In the genomic region with DNA sequence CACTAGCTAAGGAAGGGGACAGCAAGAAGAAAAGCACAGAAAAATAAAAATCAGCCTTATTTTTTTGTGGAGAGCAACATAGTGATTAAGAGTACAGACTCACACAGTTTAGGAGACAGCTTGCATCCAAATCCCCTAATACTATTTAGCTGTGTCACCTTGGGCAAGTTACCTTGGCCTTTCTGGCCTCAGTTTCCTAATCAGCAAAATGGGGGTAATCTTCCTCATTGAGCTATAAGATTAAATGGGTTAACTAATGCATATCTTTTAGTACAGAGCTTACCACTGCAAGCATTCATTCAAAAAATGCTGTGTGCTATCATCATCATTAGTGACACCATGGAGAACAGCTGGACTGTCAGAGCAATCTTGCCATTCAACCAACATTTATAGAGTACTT, we compare ENCODE assay signal across 17 cellular contexts.
DNase-seq lines count a peak whose midpoint lies in the region; TF ChIP-seq lines count a peak whose summit lies in the region.
"Had no signal": no experiment of that assay in that cellular context is flagged by ENCODE, and none has a peak within 500 bp of the region (broad histone marks: within the 10 kb centered on the region; RNA-seq: fewer than 3 reads in every experiment).

No MANE protein-coding gene starts in this region.

- DNase-seq in activated T-cell treated with anti-CD3 and anti-CD28 coated beads, Interleukin-2, amount 50 U/mL, for 24 hours, result no peak
- DNase-seq in activated T-cell treated with anti-CD3 and anti-CD28 coated beads, Interleukin-2, amount 50 U/mL, for 1 hour, result no peak
- DNase-seq in Karpas-422, result no peak
- no peak for DNase-seq in immature natural killer cell
- no peak for DNase-seq in stomach
- no peak for DNase-seq in NCI-H524 (lab: John Stamatoyannopoulos, UW)
- DNase-seq in NCI-H510A (lab: John Stamatoyannopoulos, UW), result no peak
- no peak for DNase-seq in NCI-H1694 (lab: John Stamatoyannopoulos, UW)
- DNase-seq: activated CD4-positive, alpha-beta T cell treated with anti-CD3 and anti-CD28 coated beads, Interleukin-2, amount 50 U/mL, for 1 hour; cerebellar nuclear complex; hypothalamus; kidney glomerular epithelial cell; NCI-H1105; PC-9; small intestine had no signal

- no peaks in the 10 kb centered on the region for H4K20me1 ChIP-seq in Karpas-422 (ENCODE audit: insufficient read depth, low read depth, low read length)

- H3K4me3 ChIP-seq in Karpas-422 (ENCODE audit: low read length) (no peak overlapping the region), stomach (no peak overlapping the region)
- H3K4me3 ChIP-seq: HAP-1, PC-9 had no signal

- H3K4me2 ChIP-seq in Karpas-422 (ENCODE audit: low read depth, low read length, poor library complexity, severe bottlenecking), result peak overlapping the region; percentile 95
- H3K4me2 ChIP-seq: PC-9 had no signal

- H3K4me1 ChIP-seq in Karpas-422 (ENCODE audit: low read length), result peaks cover 79% of the 10 kb centered on the region
- H3K4me1 ChIP-seq in stomach, result peaks cover 70 to 100% (median 83%) of the 10 kb centered on the region in 4 donors
- H3K4me1 ChIP-seq: HAP-1 had no signal

- H3K4me1 Mint-ChIP-seq in activated T-cell treated with anti-CD3 and anti-CD28 coated beads, Interleukin-2, amount 50 U/mL, for 24 hours (ENCODE audit: low read depth), result peaks cover 99% of the 10 kb centered on the region
- H3K4me1 Mint-ChIP-seq in immature natural killer cell, result peaks cover 86 to 99% of the 10 kb centered on the region in 2 donors

- intact Hi-C loops in stomach (cut with DNase I; ENCODE audit: low total_unique reads), result no loop called here

- TF ChIP-seq CTCF in stomach (IDR thresholded peaks at IDR 0.05), result no peak

- H3K9me3 ChIP-seq in Karpas-422 (ENCODE audit: low read length), result no peaks in the 10 kb centered on the region
- no peaks in the 10 kb centered on the region for H3K9me3 ChIP-seq in stomach
- H3K9me3 ChIP-seq: HAP-1 had no signal

- no peak overlapping the region for H2AFZ ChIP-seq in Karpas-422 (ENCODE audit: low read length)
- H2AFZ ChIP-seq: PC-9 had no signal

- H3K27me3 Mint-ChIP-seq in activated T-cell treated with anti-CD3 and anti-CD28 coated beads, Interleukin-2, amount 50 U/mL, for 24 hours, result no peaks in the 10 kb centered on the region
- peaks cover 2 to 10% (median 8%) of the 10 kb centered on the region in 3 donors for H3K27me3 Mint-ChIP-seq in immature natural killer cell (ENCODE audit: low read depth in 3 of 3)

- H3K27ac ChIP-seq in Karpas-422 (ENCODE audit: low read length) (peak overlapping the region; percentile 99), stomach (peak overlapping the region in 4 of 5 donors; percentile 97 to 99 (median 98))
- H3K27ac ChIP-seq: KMS-11, PC-9 had no signal

- H3K36me3 ChIP-seq in Karpas-422 (ENCODE audit: insufficient read depth, low read length), result no peaks in the 10 kb centered on the region
- no peaks in the 10 kb centered on the region for H3K36me3 ChIP-seq in stomach

- H3K4me3 Mint-ChIP-seq in activated T-cell treated with anti-CD3 and anti-CD28 coated beads, Interleukin-2, amount 50 U/mL, for 24 hours, result no peak overlapping the region
- H3K4me3 Mint-ChIP-seq in immature natural killer cell, result no peak overlapping the region

- no peaks in the 10 kb centered on the region for H3K27me3 ChIP-seq in Karpas-422 (ENCODE audit: low read length)
- no peaks in the 10 kb centered on the region for H3K27me3 ChIP-seq in stomach

- peaks cover 90% of the 10 kb centered on the region for H3K79me2 ChIP-seq in Karpas-422 (ENCODE audit: low read length)

- H3K27ac Mint-ChIP-seq in activated T-cell treated with anti-CD3 and anti-CD28 coated beads, Interleukin-2, amount 50 U/mL, for 24 hours, result peak overlapping the region; percentile 14
- H3K27ac Mint-ChIP-seq in immature natural killer cell, result peak overlapping the region; percentile 43 to 98 (median 90)

- H3K9ac ChIP-seq in Karpas-422 (ENCODE audit: low read length), result no peak overlapping the region
- H3K9ac ChIP-seq: KMS-11 had no signal

- TF ChIP-seq POLR2A in stomach (IDR thresholded peaks at IDR 0.05), result no peak

- no peak for TF ChIP-seq EP300 in stomach (IDR thresholded peaks at IDR 0.05)

- peaks cover 15% of the 10 kb centered on the region for H3K36me3 Mint-ChIP-seq in activated T-cell treated with anti-CD3 and anti-CD28 coated beads, Interleukin-2, amount 50 U/mL, for 24 hours (ENCODE audit: low read depth)
- H3K36me3 Mint-ChIP-seq in immature natural killer cell, result peaks cover 0 to 4% (median 0%) of the 10 kb centered on the region in 3 donors

- no peaks in the 10 kb centered on the region for H3K9me3 Mint-ChIP-seq in activated T-cell treated with anti-CD3 and anti-CD28 coated beads, Interleukin-2, amount 50 U/mL, for 24 hours
- no peaks in the 10 kb centered on the region for H3K9me3 Mint-ChIP-seq in immature natural killer cell

- no peaks in the 10 kb centered on the region for H3K9me2 ChIP-seq in Karpas-422 (replicated peaks; ENCODE audit: insufficient read depth, low read length)
